Comparison of ENCODE assay signal across 12 cellular contexts in the genomic region with DNA sequence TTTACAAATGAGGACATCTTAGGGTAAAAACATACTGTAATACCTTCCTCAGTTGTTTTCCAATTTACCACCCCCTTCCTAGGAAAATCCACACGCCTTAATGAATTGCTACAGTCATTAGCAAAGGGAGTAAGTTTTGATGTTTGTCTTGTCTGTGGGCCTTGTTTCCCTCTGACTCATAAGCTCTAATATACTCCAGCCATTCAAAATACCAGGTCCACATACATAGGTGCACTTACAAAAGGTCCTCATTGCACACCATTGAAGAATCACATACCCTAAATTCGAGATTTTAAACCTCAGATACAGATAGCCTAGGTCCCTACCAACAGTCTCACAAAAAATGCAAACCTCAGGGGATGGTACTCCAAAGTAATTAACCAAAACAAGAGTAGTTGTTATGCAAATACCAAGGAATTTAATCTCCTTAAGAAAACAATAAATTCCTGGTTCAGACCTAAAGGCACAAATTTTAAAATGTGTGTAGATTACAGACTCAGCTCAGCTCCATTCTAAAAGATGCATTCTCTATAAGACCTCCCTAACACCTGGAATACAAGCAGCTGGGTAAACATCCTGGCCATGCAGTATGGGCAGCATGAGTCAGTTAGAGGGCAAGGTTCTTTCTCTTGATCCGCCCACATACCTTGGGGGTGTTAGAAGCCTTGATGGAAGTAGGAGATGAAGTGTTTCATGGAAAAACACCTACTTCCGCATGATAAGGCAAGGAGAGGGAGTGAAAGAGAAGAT. TPM values are rescaled to one million over a fixed set of nuclear protein-coding genes. Genes with fewer than 3 reads are reported as not detected.
DNase-seq lines count a peak whose midpoint lies in the region; ATAC-seq and TF ChIP-seq lines count a peak whose summit lies in the region.
"Had no signal": no experiment of that assay in that cellular context is flagged by ENCODE, and none has a peak within 500 bp of the region (broad histone marks: within the 10 kb centered on the region; RNA-seq: fewer than 3 reads in every experiment).

No MANE protein-coding gene starts in this region.

- DNase-seq in COLO668 (lab: John Stamatoyannopoulos, UW; ENCODE audit: unreplicated experiment) (peak; percentile 76), LHCN-M2 (ENCODE audit: low read depth) (peak; percentile 94), SHP77 (lab: John Stamatoyannopoulos, UW) (peak; percentile 77 to 81), iPS DF 6.9 (ENCODE audit: low read depth, low spot score) (peak; percentile 67), adrenal gland (no peak), CD14-positive monocyte (ENCODE audit: low spot score) (no peak)
- no peak for DNase-seq in activated naive CD4-positive, alpha-beta T cell treated with anti-CD3 and anti-CD28 coated beads, Interleukin-2, amount 50 U/mL, for 72 hours (ENCODE audit: low spot score in 2 of 2)
- DNase-seq: activated T-cell treated with anti-CD3 and anti-CD28 coated beads, Interleukin-2, amount 50 U/mL, for 72 hours; BE2C; T-helper 17 cell had no signal

- H3K27ac ChIP-seq in iPS DF 6.9 (ENCODE audit: low read length) (no peak overlapping the region), adrenal gland (no peak overlapping the region)

- no peak for TF ChIP-seq POLR2A in adrenal gland (IDR thresholded peaks at IDR 0.05)

- no peak overlapping the region for H3K4me3 ChIP-seq in iPS DF 6.9 (ENCODE audit: low read length)
- H3K4me3 ChIP-seq in adrenal gland = no peak overlapping the region

- no peaks in the 10 kb centered on the region for H3K36me3 Mint-ChIP-seq in activated naive CD4-positive, alpha-beta T cell treated with anti-CD3 and anti-CD28 coated beads, Interleukin-2, amount 50 U/mL, for 72 hours
- H3K36me3 Mint-ChIP-seq in CD14-positive monocyte = no peaks in the 10 kb centered on the region

- H3K4me1 ChIP-seq in iPS DF 6.9 (ENCODE audit: control insufficient read depth, insufficient read depth, low read length) (no peaks in the 10 kb centered on the region), adrenal gland (replicated peaks in 1 of 2) (no peaks in the 10 kb centered on the region)
- H3K4me1 ChIP-seq: BE2C had no signal

- no peak for ATAC-seq in GM19395 (IDR thresholded peaks at IDR 0.05; ENCODE audit: unreplicated experiment)
- ATAC-seq in activated naive CD4-positive, alpha-beta T cell treated with anti-CD3 and anti-CD28 coated beads, Interleukin-2, amount 50 U/mL, for 72 hours = no peak
- ATAC-seq: activated T-cell treated with anti-CD3 and anti-CD28 coated beads, Interleukin-2, amount 50 U/mL, for 72 hours; T-helper 17 cell had no signal

- peaks cover 7% of the 10 kb centered on the region for H3K4me1 Mint-ChIP-seq in CD14-positive monocyte
- H3K4me1 Mint-ChIP-seq: T-helper 17 cell had no signal

- no CpG with 5 or more reads among the region's 4 CpGs for WGBS in iPS DF 6.9 (ENCODE audit: insufficient coverage, insufficient read length)
- WGBS in adrenal gland, 4 donors = 77 to 85% (median 81%) methylated on average over 4 of the region's 4 CpGs

- peaks cover 0 to 8% (median 0%) of the 10 kb centered on the region in 3 donors for H3K27me3 Mint-ChIP-seq in CD14-positive monocyte (ENCODE audit: low read depth in 3 of 3)
- H3K27me3 Mint-ChIP-seq: T-helper 17 cell had no signal

- H3K4me3 Mint-ChIP-seq in CD14-positive monocyte = no peak overlapping the region
- H3K4me3 Mint-ChIP-seq: activated T-cell treated with anti-CD3 and anti-CD28 coated beads, Interleukin-2, amount 50 U/mL, for 72 hours; T-helper 17 cell had no signal

- no peaks in the 10 kb centered on the region for H3K36me3 ChIP-seq in iPS DF 6.9 (ENCODE audit: control insufficient read depth, insufficient read depth, low read length)
- H3K36me3 ChIP-seq in adrenal gland (replicated peaks in 1 of 2) = no peaks in the 10 kb centered on the region
- H3K36me3 ChIP-seq: BE2C had no signal

- H3K27me3 ChIP-seq in iPS DF 6.9 (ENCODE audit: control insufficient read depth, insufficient read depth, low read length) = peaks cover 37% of the 10 kb centered on the region
- H3K27me3 ChIP-seq in adrenal gland = no peaks in the 10 kb centered on the region
- H3K27me3 ChIP-seq: BE2C had no signal

- intact Hi-C loops in adrenal gland (cut with DNase I) = loop anchor here in 1 of 2 donors (10.0 kb wide), 1 partner anchor 92 kb away; no protein-coding TSS in a partner anchor
- intact Hi-C loops in CD14-positive monocyte (cut with micrococcal nuclease) = no loop called here

- no peak overlapping the region for H3K27ac Mint-ChIP-seq in activated naive CD4-positive, alpha-beta T cell treated with anti-CD3 and anti-CD28 coated beads, Interleukin-2, amount 50 U/mL, for 72 hours
- H3K27ac Mint-ChIP-seq in CD14-positive monocyte = no peak overlapping the region
- H3K27ac Mint-ChIP-seq: activated T-cell treated with anti-CD3 and anti-CD28 coated beads, Interleukin-2, amount 50 U/mL, for 72 hours; T-helper 17 cell had no signal

- TF ChIP-seq CTCF in adrenal gland (IDR thresholded peaks at IDR 0.05) = no peak
- no peak for TF ChIP-seq CTCF in CD14-positive monocyte (IDR thresholded peaks at IDR 0.05)

- H3K9me3 Mint-ChIP-seq in activated naive CD4-positive, alpha-beta T cell treated with anti-CD3 and anti-CD28 coated beads, Interleukin-2, amount 50 U/mL, for 72 hours = no peaks in the 10 kb centered on the region
- peaks cover 0 to 6% (median 0%) of the 10 kb centered on the region in 7 donors for H3K9me3 Mint-ChIP-seq in CD14-positive monocyte
- H3K9me3 Mint-ChIP-seq: activated T-cell treated with anti-CD3 and anti-CD28 coated beads, Interleukin-2, amount 50 U/mL, for 72 hours had no signal

- no peaks in the 10 kb centered on the region for H3K9me3 ChIP-seq in iPS DF 6.9 (ENCODE audit: control insufficient read depth, insufficient read depth, low read length)
- no peaks in the 10 kb centered on the region for H3K9me3 ChIP-seq in adrenal gland (replicated peaks in 1 of 3)
- H3K9me3 ChIP-seq: BE2C had no signal

RNA-seq across cellular contexts. Expression of gene LIPK, which starts 3.0 kb away (rescaled TPM):
- total RNA-seq in LHCN-M2 (2014; rRNA removed) (0.17 TPM in 1 of 2 replicates, not detected in the other), adrenal gland (not detected)
- polyA plus RNA-seq in LHCN-M2 (2012) = not detected
- total RNA-seq in activated naive CD4-positive, alpha-beta T cell treated with anti-CD3 and anti-CD28 coated beads, Interleukin-2, amount 50 U/mL, for 72 hours = not detected
- polyA plus RNA-seq in adrenal gland (not detected), CD14-positive monocyte (not detected)
- total RNA-seq: activated T-cell treated with anti-CD3 and anti-CD28 coated beads, Interleukin-2, amount 50 U/mL, for 72 hours; omental fat pad; T-helper 17 cell had no signal

RNA-seq across cellular contexts. Expression of gene LIPF, which starts 38.8 kb away (rescaled TPM):
- total RNA-seq in LHCN-M2 (2014; rRNA removed) (0.32 TPM in 1 of 2 replicates, not detected in the other), adrenal gland (1 to 10 TPM in 1 of 8 donors, not detected in 7; 1.1 TPM)
- not detected for polyA plus RNA-seq in LHCN-M2 (2012)
- not detected for total RNA-seq in activated naive CD4-positive, alpha-beta T cell treated with anti-CD3 and anti-CD28 coated beads, Interleukin-2, amount 50 U/mL, for 72 hours
- polyA plus RNA-seq in adrenal gland (1 to 10 TPM in 2 of 3 donors, not detected in 1; 1.0 to 1.5 TPM), CD14-positive monocyte (not detected)
- total RNA-seq: activated T-cell treated with anti-CD3 and anti-CD28 coated beads, Interleukin-2, amount 50 U/mL, for 72 hours; omental fat pad; T-helper 17 cell had no signal

RNA-seq across cellular contexts. Expression of gene LIPN, which starts 56.8 kb away (rescaled TPM):
- not detected in 2 replicates for total RNA-seq in LHCN-M2 (2014; rRNA removed)
- not detected for polyA plus RNA-seq in LHCN-M2 (2012)
- not detected for total RNA-seq in activated naive CD4-positive, alpha-beta T cell treated with anti-CD3 and anti-CD28 coated beads, Interleukin-2, amount 50 U/mL, for 72 hours
- under 1 TPM in 2 of 8 donors, not detected in 6; 0.41 to 0.46 TPM for total RNA-seq in adrenal gland
- not detected for polyA plus RNA-seq in adrenal gland
- 10 to 100 TPM; 10.1 to 12.9 TPM for polyA plus RNA-seq in CD14-positive monocyte
- total RNA-seq: activated T-cell treated with anti-CD3 and anti-CD28 coated beads, Interleukin-2, amount 50 U/mL, for 72 hours had no signal

Comparison
In these comparisons a context has a peak if more than half of its experiments do, and no peak if none do; other contexts are left out.
1. DNase-seq: peak in COLO668 (single experiment), LHCN-M2 (single experiment), SHP77 (2 of 2) and iPS DF 6.9 (single experiment); none in activated naive CD4-positive, alpha-beta T cell treated with anti-CD3 and anti-CD28 coated beads, Interleukin-2, amount 50 U/mL, for 72 hours (0 of 2), adrenal gland (0 of 7) and CD14-positive monocyte (single experiment).